ENCODE assay signal across 22 cellular contexts in the genomic region with DNA sequence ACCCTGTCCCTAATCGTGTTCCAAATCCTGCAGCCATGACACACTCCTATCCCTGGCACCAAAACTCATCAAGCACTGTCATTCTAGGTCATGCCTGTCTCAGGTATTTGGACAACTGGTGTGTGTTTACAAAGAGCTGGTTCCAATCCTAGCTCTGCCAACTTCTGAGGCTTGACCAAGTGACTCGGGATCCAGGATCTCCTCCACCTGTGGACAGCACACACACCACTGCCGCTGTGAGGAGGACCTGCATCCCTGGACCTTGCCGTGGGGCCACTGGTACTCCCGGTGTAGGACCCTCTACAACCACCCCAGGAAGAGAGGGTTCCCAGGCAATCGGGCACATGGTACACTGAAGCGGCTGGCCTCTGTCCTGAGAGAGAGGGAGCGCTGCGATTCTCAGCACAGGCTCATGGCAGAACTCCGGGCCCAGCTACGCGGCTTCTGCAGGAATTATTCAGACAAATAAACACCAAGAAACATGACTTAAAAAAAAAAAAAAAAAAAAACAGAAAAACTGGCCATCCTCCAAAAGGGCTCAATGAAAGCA. TPM values are rescaled to one million over a fixed set of nuclear protein-coding genes. Genes with fewer than 3 reads are reported as not detected.
DNase-seq lines count a peak whose midpoint lies in the region; ATAC-seq and TF ChIP-seq lines count a peak whose summit lies in the region.
"Had no signal": no experiment of that assay in that cellular context is flagged by ENCODE, and none has a peak within 500 bp of the region (broad histone marks: within the 10 kb centered on the region; RNA-seq: fewer than 3 reads in every experiment).

No MANE protein-coding gene starts in this region.

- H3K4me2 ChIP-seq in IMR-90 (ENCODE audit: low read depth, low read length) (peak overlapping the region; percentile 37; the same call in 1 of the 2 replicates), H9 (ENCODE audit: insufficient read depth, insufficient read length, low read length) (no peak overlapping the region)

- BruUV-seq in IMR-90 (replicated peaks; lab: Mats Ljungman, UMichigan): no TSS peak

- H4K91ac ChIP-seq in IMR-90 (ENCODE audit: insufficient read depth, low read depth, low read length): peak overlapping the region; percentile 14
- no peak overlapping the region for H4K91ac ChIP-seq in H9 (ENCODE audit: insufficient read length, low read depth, low read length)

- no peak overlapping the region; the same call in 2 of the 3 replicates for H2BK15ac ChIP-seq in IMR-90 (ENCODE audit: low read depth, low read length)
- no peak overlapping the region for H2BK15ac ChIP-seq in H9 (ENCODE audit: low read depth, low read length)

- H3K27ac ChIP-seq in IMR-90 (ENCODE audit: insufficient read depth, low read length) (peak overlapping the region; percentile 69; the same call in 1 of the 2 replicates), skeletal muscle tissue (ENCODE audit: low read depth, low read length) (peak overlapping the region; percentile 56), H9 (ENCODE audit: insufficient read length, low read depth, low read length) (no peak overlapping the region)
- H3K27ac ChIP-seq: skin epidermis, transverse colon had no signal

- CTCF ChIA-PET in IMR-90 (lab: Yijun Ruan, JAX): interaction anchor here (0.7 kb wide), 2 partner anchors 41 to 1568 kb away, joined by 3 to 6 read pairs; no protein-coding TSS in a partner anchor

- H2AFZ ChIP-seq in IMR-90 (replicated peaks; ENCODE audit: low read length, poor library complexity): peak overlapping the region; percentile 58
- H2AFZ ChIP-seq in H9 (ENCODE audit: low read length): no peak overlapping the region

- dilution Hi-C loops in IMR-90 (cut with HindIII; ENCODE audit: low sequenced_read_pairs, unreplicated experiment): no loop called here

- H3K4ac ChIP-seq in IMR-90 (ENCODE audit: low read depth, low read length): peak overlapping the region; percentile 49
- no peak overlapping the region for H3K4ac ChIP-seq in H9 (ENCODE audit: low read depth, low read length)

- H3K4me3 Mint-ChIP-seq in H9: no peak overlapping the region
- H3K4me3 Mint-ChIP-seq: activated naive CD8-positive, alpha-beta T cell treated with anti-CD3 and anti-CD28 coated beads, Interleukin-2, amount 50 U/mL, for 24 hours; activated T-helper 17 cell treated with anti-CD3 and anti-CD28 coated beads, Interleukin-2, amount 50 U/mL, for 72 hours; dendritic cell treated with granulocyte-macrophage colony-stimulating factor and Interleukin-4, amounts not matched to agents 40 ng/mL and 50 ng/mL, for 4 days; natural killer cell had no signal

- no peak for TF ChIP-seq POLR2A in IMR-90 (IDR thresholded peaks at IDR 0.05; ENCODE audit: low read depth, low read length)

- no peak overlapping the region for H3T11ph ChIP-seq in H9 (ENCODE audit: low read length)

- H2AK5ac ChIP-seq in IMR-90 (ENCODE audit: low read depth, low read length) (peak overlapping the region; percentile 40), H9 (ENCODE audit: insufficient read length, low read length) (no peak overlapping the region)

- 20% methylated on average over 1 of the region's 12 CpGs; no CpG with 5 or more reads in 1 of the 2 experiments for WGBS in IMR-90 (ENCODE audit: extremely low coverage in 2 of 2, insufficient read length in 1 of 2), 2 experiments
- no CpG with 5 or more reads among the region's 12 CpGs for WGBS in H9 (ENCODE audit: extremely low coverage, insufficient read length, low lambda C conversion rate)

- peak overlapping the region; percentile 18 for H2BK5ac ChIP-seq in IMR-90 (ENCODE audit: low read depth, low read length, poor library complexity, severe bottlenecking)
- no peak overlapping the region for H2BK5ac ChIP-seq in H9 (ENCODE audit: insufficient read length, low read length)

- no peak overlapping the region; the same call in 1 of the 2 replicates for H4K5ac ChIP-seq in IMR-90 (ENCODE audit: low read depth, low read length)
- no peak overlapping the region for H4K5ac ChIP-seq in H9 (ENCODE audit: insufficient read length, low read depth, low read length)

- no peak overlapping the region for H2BK12ac ChIP-seq in H9 (ENCODE audit: insufficient read length, low read depth, low read length)

- H3K23ac ChIP-seq in IMR-90 (ENCODE audit: low read depth, low read length): peak overlapping the region; percentile 60; the same call in 1 of the 2 replicates
- no peak overlapping the region for H3K23ac ChIP-seq in H9 (ENCODE audit: insufficient read length, low read depth, low read length)

- H2BK120ac ChIP-seq in IMR-90 (ENCODE audit: low read depth, low read length) (0 out of 2 replicates have a peak overlapping the region, but pooled peaks have one; percentile 6), H9 (ENCODE audit: low read depth, low read length, poor library complexity, severe bottlenecking) (no peak overlapping the region)

- intact Hi-C loops in IMR-90 (cut with micrococcal nuclease): no loop called here

- peaks cover 17% of the 10 kb centered on the region for H3K9me1 ChIP-seq in IMR-90 (ENCODE audit: insufficient read depth, low read length)

- no peak overlapping the region for H3K27ac Mint-ChIP-seq in H9
- H3K27ac Mint-ChIP-seq: activated naive CD8-positive, alpha-beta T cell treated with anti-CD3 and anti-CD28 coated beads, Interleukin-2, amount 50 U/mL, for 24 hours; activated T-helper 17 cell treated with anti-CD3 and anti-CD28 coated beads, Interleukin-2, amount 50 U/mL, for 72 hours; natural killer cell had no signal

- peaks cover 16% of the 10 kb centered on the region; the same call in 1 of the 2 replicates for H3K79me2 ChIP-seq in H9 (ENCODE audit: insufficient read depth, low read length)

- no peak overlapping the region; the same call in 1 of the 2 replicates for H3K18ac ChIP-seq in IMR-90 (ENCODE audit: low read depth, low read length)
- no peak overlapping the region for H3K18ac ChIP-seq in H9 (ENCODE audit: insufficient read length, low read depth, low read length)

- DNase-seq in IMR-90 (peak; percentile 75), cerebellar cortex (ENCODE audit: low spot score) (peak; percentile 60), left lobe of liver (ENCODE audit: low spot score) (peak; percentile 86), H9 (no peak)
- DNase-seq in activated CD4-positive, alpha-beta T cell treated with anti-CD3 and anti-CD28 coated beads for 1 hour: no peak
- DNase-seq: activated CD4-positive, alpha-beta T cell treated with anti-CD3 and anti-CD28 coated beads for 48 hours; activated naive CD8-positive, alpha-beta T cell treated with anti-CD3 and anti-CD28 coated beads, Interleukin-2, amount 50 U/mL, for 24 hours; natural killer cell; NCI-H1105 treated with DMSO at 0.1 percent for 48 hours; NCI-H2107; NCI-H524; RPMI8226; stimulated activated CD4-positive, alpha-beta T cell treated with anti-CD3 and anti-CD28 coated beads, Interleukin-2, amount 100 ng/mL, for 24 hours; stimulated activated naive CD8-positive, alpha-beta T cell treated with anti-CD3 and anti-CD28 coated beads, Interleukin-15, Interleukin-2, amounts not matched to agents 100 U/mL and 50 U/mL, for 24 hours; transverse colon had no signal

- peaks cover 6 to 15% of the 10 kb centered on the region in 2 experiments for H3K4me1 Mint-ChIP-seq in H9

- H3K27me3 Mint-ChIP-seq in H9 (ENCODE audit: low read depth): no peaks in the 10 kb centered on the region
- H3K27me3 Mint-ChIP-seq: activated naive CD8-positive, alpha-beta T cell treated with anti-CD3 and anti-CD28 coated beads, Interleukin-2, amount 50 U/mL, for 24 hours; activated T-helper 17 cell treated with anti-CD3 and anti-CD28 coated beads, Interleukin-2, amount 50 U/mL, for 72 hours; dendritic cell treated with granulocyte-macrophage colony-stimulating factor and Interleukin-4, amounts not matched to agents 40 ng/mL and 50 ng/mL, for 4 days had no signal

- no peak for TF ChIP-seq RAD21 in IMR-90 (IDR thresholded peaks at IDR 0.05; ENCODE audit: low read length)

- no peaks in the 10 kb centered on the region for H3K23me2 ChIP-seq in H9 (ENCODE audit: insufficient read length, low read depth, low read length, poor library complexity, severe bottlenecking)

- H3K79me1 ChIP-seq in IMR-90 (ENCODE audit: low read depth in 1 of 2, low read length in 2 of 2) (peaks cover 40 to 84% of the 10 kb centered on the region in 2 experiments), H9 (ENCODE audit: insufficient read depth, low read depth, low read length, poor library complexity, severe bottlenecking) (peaks cover 9% of the 10 kb centered on the region)

- ATAC-seq in IMR-90 (ENCODE audit: low read depth) (peak; percentile 82), left lobe of liver (peak; percentile 93), HG02759 (IDR thresholded peaks at IDR 0.05; ENCODE audit: unreplicated experiment) (no peak), GM19397 (IDR thresholded peaks at IDR 0.05; ENCODE audit: unreplicated experiment) (no peak)
- ATAC-seq: activated naive CD8-positive, alpha-beta T cell treated with anti-CD3 and anti-CD28 coated beads, Interleukin-2, amount 50 U/mL, for 24 hours; activated T-helper 17 cell treated with anti-CD3 and anti-CD28 coated beads, Interleukin-2, amount 50 U/mL, for 72 hours; HCT116; natural killer cell; stimulated activated naive CD8-positive, alpha-beta T cell treated with anti-CD3 and anti-CD28 coated beads, Interleukin-15, Interleukin-2, amounts not matched to agents 100 U/mL and 50 U/mL, for 24 hours had no signal

- in situ Hi-C loops in IMR-90 (cut with MboI; ENCODE audit: low sequenced_read_pairs): no loop called here

- H3K36me3 ChIP-seq in IMR-90 (ENCODE audit: control insufficient read depth, insufficient read depth, low read length): peaks cover 48% of the 10 kb centered on the region
- peaks cover 9 to 17% (median 15%) of the 10 kb centered on the region in 3 donors for H3K36me3 ChIP-seq in skeletal muscle tissue (ENCODE audit: control insufficient read depth in 3 of 3, insufficient read depth in 3 of 3, low read length in 3 of 3)
- H3K36me3 ChIP-seq: transverse colon had no signal

- peaks cover 64% of the 10 kb centered on the region for H4K20me1 ChIP-seq in IMR-90 (ENCODE audit: insufficient read depth, low read length)
- peaks cover 6% of the 10 kb centered on the region for H4K20me1 ChIP-seq in H9 (ENCODE audit: control insufficient read depth, insufficient read depth, insufficient read length)

- 0 out of 4 replicates have a peak overlapping the region, but pooled peaks of 1 of the 2 experiments have one; percentile 25 for H4K8ac ChIP-seq in IMR-90 (ENCODE audit: low read depth in 2 of 2, low read length in 2 of 2)
- no peak overlapping the region for H4K8ac ChIP-seq in H9 (replicated peaks; ENCODE audit: insufficient read length, low read depth, low read length)

- no peaks in the 10 kb centered on the region for H3K9me3 Mint-ChIP-seq in H9
- H3K9me3 Mint-ChIP-seq: activated naive CD8-positive, alpha-beta T cell treated with anti-CD3 and anti-CD28 coated beads, Interleukin-2, amount 50 U/mL, for 24 hours; activated T-helper 17 cell treated with anti-CD3 and anti-CD28 coated beads, Interleukin-2, amount 50 U/mL, for 72 hours; natural killer cell had no signal

- H3K4me1 ChIP-seq in IMR-90 (ENCODE audit: control insufficient read depth, insufficient read depth, low read length) (peaks cover 19% of the 10 kb centered on the region), skeletal muscle tissue (ENCODE audit: control insufficient read depth in 3 of 3, insufficient read depth in 3 of 3, low read length in 3 of 3) (peaks cover 32 to 54% (median 43%) of the 10 kb centered on the region in 3 donors), H9 (ENCODE audit: insufficient read depth, low read length) (no peaks in the 10 kb centered on the region)

- H3K36me3 Mint-ChIP-seq in H9 (ENCODE audit: insufficient read depth in 1 of 3, low read depth in 3 of 3): peaks cover 32 to 61% (median 59%) of the 10 kb centered on the region in 3 experiments
- H3K36me3 Mint-ChIP-seq: natural killer cell had no signal

- POLR2A ChIA-PET in IMR-90 (lab: Charles Lee; ENCODE audit: unreplicated experiment): no interaction called here

- no peaks in the 10 kb centered on the region for H3K9me3 ChIP-seq in IMR-90 (ENCODE audit: control insufficient read depth, insufficient read depth, low read length)
- no peaks in the 10 kb centered on the region for H3K9me3 ChIP-seq in skeletal muscle tissue (ENCODE audit: control insufficient read depth in 3 of 3, low read length in 3 of 3)
- H3K9me3 ChIP-seq in H9 (ENCODE audit: control insufficient read depth, low read depth, low read length): no peaks in the 10 kb centered on the region
- H3K9me3 ChIP-seq: transverse colon had no signal

- H3K4me3 ChIP-seq in IMR-90 (ENCODE audit: insufficient read depth, low read depth, low read length) (no peak overlapping the region), skeletal muscle tissue (ENCODE audit: low read length in 3 of 3) (no peak overlapping the region)
- H3K4me3 ChIP-seq: skin epidermis, transverse colon had no signal

- H3K27me3 ChIP-seq in IMR-90 (ENCODE audit: control insufficient read depth, insufficient read depth, low read length): no peaks in the 10 kb centered on the region
- no peaks in the 10 kb centered on the region for H3K27me3 ChIP-seq in skeletal muscle tissue (ENCODE audit: control insufficient read depth in 3 of 3, insufficient read depth in 3 of 3, low read length in 3 of 3)
- no peaks in the 10 kb centered on the region for H3K27me3 ChIP-seq in H9 (ENCODE audit: insufficient read depth, low read length)
- H3K27me3 ChIP-seq: transverse colon had no signal

- H3K56ac ChIP-seq in IMR-90 (ENCODE audit: extremely low read depth, insufficient read depth, low read length) (no peak overlapping the region), H9 (ENCODE audit: insufficient read length, low read depth, low read length) (no peak overlapping the region)

- H3K9ac ChIP-seq in IMR-90 (ENCODE audit: low read depth, low read length) (0 out of 2 replicates have a peak overlapping the region, but pooled peaks have one; percentile 36), skeletal muscle tissue (ENCODE audit: low read depth in 1 of 3, low read length in 3 of 3) (peak overlapping the region in 1 of 3 donors; percentile 33), H9 (ENCODE audit: extremely low read depth, insufficient read length, low read length) (no peak overlapping the region)

- peak overlapping the region; percentile 75 for H2AK9ac ChIP-seq in IMR-90 (replicated peaks; ENCODE audit: low read depth, low read length, poor library complexity)

- TF ChIP-seq CTCF in IMR-90 (conservative IDR thresholded peaks at IDR 0.05; ENCODE audit: low read depth, low read length) (no peak), H9 (conservative IDR thresholded peaks at IDR 0.05) (no peak)

- H3K14ac ChIP-seq in IMR-90 (replicated peaks; ENCODE audit: low read depth, low read length) (peak overlapping the region; percentile 62; the same call in 1 of the 2 replicates), H9 (ENCODE audit: insufficient read depth, low read length) (no peak overlapping the region)

- peak overlapping the region; percentile 36; the same call in 1 of the 2 replicates for H2BK20ac ChIP-seq in IMR-90 (ENCODE audit: low read depth, low read length)
- H2BK20ac ChIP-seq in H9 (ENCODE audit: low read depth, low read length, poor library complexity, severe bottlenecking): no peak overlapping the region

RNA-seq across cellular contexts. Expression of a gene that starts 20.4 kb away (rescaled TPM):
- total RNA-seq in IMR-90 (2012; rRNA removed) (1.3 and 1.7 TPM in 2 replicates), left lobe of liver (21.8 TPM), skeletal muscle tissue (2.6 TPM), H9 (2021) (54.9 and 56.9 TPM in 2 replicates)
- 30.6 and 45.4 TPM in 2 replicates for polyA plus RNA-seq in IMR-90 (2012; rRNA removed)
- 19.2 and 30.8 TPM in 2 replicates for polyA plus RNA-seq in IMR-90 (2012; cell fraction: cytosol; rRNA removed)
- polyA plus RNA-seq in IMR-90 (2012; cell fraction: nucleus; rRNA removed; ENCODE audit: low replicate concordance): 39.7 and 78.9 TPM in 2 replicates

Comparison
In these comparisons a context has a peak if more than half of its experiments do, and no peak if none do; other contexts are left out.
1. ATAC-seq: peak in IMR-90 (single experiment) and left lobe of liver (single experiment); none in HG02759 (single experiment) and GM19397 (single experiment).
2. DNase-seq: peak in IMR-90 (single experiment), cerebellar cortex (single experiment) and left lobe of liver (single experiment); none in activated CD4-positive, alpha-beta T cell treated with anti-CD3 and anti-CD28 coated beads for 1 hour (single experiment) and H9 (single experiment).